8 cellular contexts compared by ENCODE assay signal in the genomic region with DNA sequence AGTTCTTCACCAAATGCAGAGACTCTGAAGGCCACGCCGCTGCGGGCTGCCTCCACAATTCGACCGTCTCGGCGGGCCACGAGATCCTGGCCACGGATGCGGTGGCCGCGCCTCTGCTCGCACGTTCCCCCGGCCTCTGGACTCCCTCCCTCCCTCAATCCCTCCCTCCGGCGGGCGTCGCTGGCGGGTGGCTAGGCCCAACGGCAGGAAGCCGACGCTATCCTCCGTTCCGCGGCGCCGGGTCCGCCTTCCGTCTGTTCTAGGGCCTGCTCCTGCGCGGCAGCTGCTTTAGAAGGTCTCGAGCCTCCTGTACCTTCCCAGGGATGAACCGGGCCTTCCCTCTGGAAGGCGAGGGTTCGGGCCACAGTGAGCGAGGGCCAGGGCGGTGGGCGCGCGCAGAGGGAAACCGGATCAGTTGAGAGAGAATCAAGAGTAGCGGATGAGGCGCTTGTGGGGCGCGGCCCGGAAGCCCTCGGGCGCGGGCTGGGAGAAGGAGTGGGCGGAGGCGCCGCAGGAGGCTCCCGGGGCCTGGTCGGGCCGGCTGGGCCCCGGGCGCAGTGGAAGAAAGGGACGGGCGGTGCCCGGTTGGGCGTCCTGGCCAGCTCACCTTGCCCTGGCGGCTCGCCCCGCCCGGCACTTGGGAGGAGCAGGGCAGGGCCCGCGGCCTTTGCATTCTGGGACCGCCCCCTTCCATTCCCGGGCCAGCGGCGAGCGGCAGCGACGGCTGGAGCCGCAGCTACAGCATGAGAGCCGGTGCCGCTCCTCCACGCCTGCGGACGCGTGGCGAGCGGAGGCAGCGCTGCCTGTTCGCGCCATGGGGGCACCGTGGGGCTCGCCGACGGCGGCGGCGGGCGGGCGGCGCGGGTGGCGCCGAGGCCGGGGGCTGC. TPM values are rescaled to one million over a fixed set of nuclear protein-coding genes. Genes with fewer than 3 reads are reported as not detected.
DNase-seq lines count a peak whose midpoint lies in the region; ATAC-seq and TF ChIP-seq lines count a peak whose summit lies in the region.

A gene with protein sequence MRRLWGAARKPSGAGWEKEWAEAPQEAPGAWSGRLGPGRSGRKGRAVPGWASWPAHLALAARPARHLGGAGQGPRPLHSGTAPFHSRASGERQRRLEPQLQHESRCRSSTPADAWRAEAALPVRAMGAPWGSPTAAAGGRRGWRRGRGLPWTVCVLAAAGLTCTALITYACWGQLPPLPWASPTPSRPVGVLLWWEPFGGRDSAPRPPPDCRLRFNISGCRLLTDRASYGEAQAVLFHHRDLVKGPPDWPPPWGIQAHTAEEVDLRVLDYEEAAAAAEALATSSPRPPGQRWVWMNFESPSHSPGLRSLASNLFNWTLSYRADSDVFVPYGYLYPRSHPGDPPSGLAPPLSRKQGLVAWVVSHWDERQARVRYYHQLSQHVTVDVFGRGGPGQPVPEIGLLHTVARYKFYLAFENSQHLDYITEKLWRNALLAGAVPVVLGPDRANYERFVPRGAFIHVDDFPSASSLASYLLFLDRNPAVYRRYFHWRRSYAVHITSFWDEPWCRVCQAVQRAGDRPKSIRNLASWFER (plus strand): TSS at position 227 of the 887 bp plus-strand sequence. CDS start 213 bp downstream, at position 440.

- H4K20me1 ChIP-seq in neural cell (ENCODE audit: insufficient read depth), result no peaks in the 10 kb centered on the region

- H3K9ac ChIP-seq in HUES6 (ENCODE audit: low read length), result peak within 1 kb of the TSS; percentile 90
- H3K9ac ChIP-seq in neural cell (ENCODE audit: low read length), result peak within 1 kb of the TSS; percentile 65
- peak within 1 kb of the TSS; percentile 95 to 96 for H3K9ac ChIP-seq in stomach smooth muscle (ENCODE audit: low read length in 2 of 2)

- no peak for TF ChIP-seq RAD21 in neural cell (conservative IDR thresholded peaks at IDR 0.05)

- peak; percentile 99 for DNase-seq in DMS53 (lab: John Stamatoyannopoulos, UW)
- DNase-seq in RKO (ENCODE audit: low spot score), result peak; percentile 90
- DNase-seq in activated effector memory CD4-positive, alpha-beta T cell treated with Interleukin-2 at 50 U/mL for 16 hours, result peak; percentile 61
- DNase-seq in fibroblast of the aortic adventitia (ENCODE audit: low read depth), result peak; percentile 75

- no peaks in the 10 kb centered on the region for H3K9me2 ChIP-seq in neural cell (ENCODE audit: insufficient read depth, low read length)

- no peaks in the 10 kb centered on the region for H3K9me3 ChIP-seq in HUES6 (ENCODE audit: control insufficient read depth, insufficient read depth, low read depth, low read length)
- no peaks in the 10 kb centered on the region for H3K9me3 ChIP-seq in neural cell (ENCODE audit: low read length)
- no peaks in the 10 kb centered on the region for H3K9me3 ChIP-seq in stomach smooth muscle (ENCODE audit: control insufficient read depth in 2 of 2, low read length in 2 of 2)

- H3K4me2 ChIP-seq in neural cell (ENCODE audit: low read length), result no peak within 1 kb of the TSS

- no peaks in the 10 kb centered on the region for H3F3A ChIP-seq in neural cell (ENCODE audit: insufficient read depth, low read length, poor library complexity, severe bottlenecking)

- TF ChIP-seq CTCF in fibroblast of the aortic adventitia (IDR thresholded peaks at IDR 0.05; ENCODE audit: insufficient read depth, low read length) (no peak), neural cell (IDR thresholded peaks at IDR 0.05; ENCODE audit: poor library complexity, severe bottlenecking) (no peak)

- H3K27me3 ChIP-seq in HUES6 (ENCODE audit: control insufficient read depth, insufficient read depth, low read length), result peaks cover 31% of the 10 kb centered on the region
- H3K27me3 ChIP-seq in neural cell (ENCODE audit: insufficient read depth, low read depth, low read length), result peaks cover 30% of the 10 kb centered on the region
- no peaks in the 10 kb centered on the region for H3K27me3 ChIP-seq in stomach smooth muscle (ENCODE audit: control insufficient read depth in 1 of 2, insufficient read depth in 2 of 2, low read length in 2 of 2)

- H3K36me3 ChIP-seq in HUES6 (ENCODE audit: control insufficient read depth, insufficient read depth, low read length), result no peaks in the 10 kb centered on the region
- no peaks in the 10 kb centered on the region for H3K36me3 ChIP-seq in neural cell (ENCODE audit: insufficient read depth, low read length)
- peaks cover under 1 to 3% of the 10 kb centered on the region in 2 donors for H3K36me3 ChIP-seq in stomach smooth muscle (ENCODE audit: control insufficient read depth in 2 of 2, insufficient read depth in 2 of 2, low read length in 2 of 2)

- H2AFZ ChIP-seq in neural cell (ENCODE audit: low read depth, low read length), result peak within 1 kb of the TSS; percentile 9

- TF ChIP-seq EP300 in neural cell (conservative IDR thresholded peaks at IDR 0.05; ENCODE audit: poor library complexity, severe bottlenecking), result no peak

- ATAC-seq in GM21447 (IDR thresholded peaks at IDR 0.05; ENCODE audit: unreplicated experiment), result peak; percentile 78

- H3K79me2 ChIP-seq in neural cell (replicated peaks; ENCODE audit: insufficient read depth, low read length), result no peaks in the 10 kb centered on the region

- H3K4me1 ChIP-seq in HUES6 (ENCODE audit: control insufficient read depth, insufficient read depth, low read length) (peaks cover 11% of the 10 kb centered on the region), stomach smooth muscle (ENCODE audit: control insufficient read depth, insufficient read depth, low read length) (peaks cover 33% of the 10 kb centered on the region)

- H3K4me3 ChIP-seq in HUES6 (ENCODE audit: low read depth, low read length) (peak within 1 kb of the TSS; percentile 77), fibroblast of the aortic adventitia (ENCODE audit: low read depth, low read length) (peak within 1 kb of the TSS; percentile 69), neural cell (ENCODE audit: low read length) (peak within 1 kb of the TSS; percentile 68), stomach smooth muscle (ENCODE audit: low read length in 2 of 2) (peak within 1 kb of the TSS; percentile 72 to 84)

- H3K27ac ChIP-seq in HUES6 (ENCODE audit: low read depth, low read length) (peak within 1 kb of the TSS; percentile 79; the same call in 1 of the 2 replicates), neural cell (ENCODE audit: low read length) (peak within 1 kb of the TSS; percentile 28), stomach smooth muscle (ENCODE audit: low read length) (peak within 1 kb of the TSS; percentile 97)

TF ChIP-seq in neural cell, 6 proteins besides CTCF, POLR2A, EP300 and RAD21:
- TF ChIP-seq TAF1 (IDR thresholded peaks at IDR 0.05; ENCODE audit: low read depth) (no peak), POLR2AphosphoS5 (IDR thresholded peaks at IDR 0.05) (peak; percentile 43), MXI1 (conservative IDR thresholded peaks at IDR 0.05; ENCODE audit: poor library complexity, severe bottlenecking) (peak; percentile 54)

RNA-seq across cellular contexts. Expression of the gene that starts here (rescaled TPM):
- total RNA-seq in fibroblast of the aortic adventitia (ENCODE audit: low replicate concordance), result 5.6 and 7.1 TPM in 2 replicates
- polyA plus RNA-seq in neural cell, result 0.62 and 1.1 TPM in 2 replicates
- 2.2 and 2.5 TPM in 2 replicates for polyA minus RNA-seq in neural cell

Comparison
In these comparisons a context has a peak if more than half of its experiments do, and no peak if none do; other contexts are left out.
1. Peak in every context shown above with its lines: DNase-seq, ATAC-seq, H3K4me3 ChIP-seq and H3K27ac ChIP-seq.
2. H3K27ac ChIP-seq: peak in every context shown above with its lines; median percentile 97 in stomach smooth muscle; 79 in HUES6; 28 in neural cell.